ENCODE assay signal across 8 cellular contexts in the genomic region with DNA sequence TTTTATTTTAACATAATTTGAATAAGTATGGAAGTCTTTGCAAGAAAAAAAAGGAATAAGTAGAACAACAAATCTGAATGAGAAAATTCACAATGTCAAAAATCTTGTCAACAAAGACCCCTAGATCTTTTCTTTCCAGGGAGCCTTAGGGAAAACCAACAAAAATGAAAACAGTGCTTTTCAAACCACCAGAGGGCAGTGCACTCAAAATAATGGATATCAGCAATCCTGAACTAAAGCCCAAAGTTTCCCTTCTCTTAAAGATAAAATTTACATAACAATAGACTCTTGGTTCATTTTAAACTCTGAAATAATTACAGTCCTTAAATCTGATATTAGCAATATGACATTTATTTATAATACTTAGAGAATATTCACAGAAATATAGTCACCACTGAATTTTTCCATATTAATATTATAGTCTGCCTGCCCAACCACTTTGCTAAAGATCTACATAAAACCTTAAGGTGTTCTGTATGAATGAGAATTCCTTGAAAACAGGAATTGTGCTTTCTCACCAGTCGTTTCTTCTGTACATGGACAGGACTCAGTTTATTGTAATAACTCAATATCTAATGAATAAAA.
DNase-seq lines count a peak whose midpoint lies in the region; ATAC-seq and TF ChIP-seq lines count a peak whose summit lies in the region.

No MANE protein-coding gene starts in this region.

- 0 out of 2 replicates have a peak, but pooled peaks cover 9% of the 10 kb centered on the region for H3K9me3 ChIP-seq in SJCRH30 (replicated peaks)
- H3K9me3 ChIP-seq in psoas muscle: no peaks in the 10 kb centered on the region

- no peak overlapping the region for H3K27ac ChIP-seq in SJCRH30
- no peak overlapping the region for H3K27ac ChIP-seq in psoas muscle

- no peak overlapping the region for H3K27ac Mint-ChIP-seq in activated naive CD4-positive, alpha-beta T cell treated with anti-CD3 and anti-CD28 coated beads, Interleukin-2, amount 10 ng/mL, durations not matched to agents 7 days and 5 days

- H3K4me3 Mint-ChIP-seq in activated naive CD4-positive, alpha-beta T cell treated with anti-CD3 and anti-CD28 coated beads, Interleukin-2, amount 10 ng/mL, durations not matched to agents 7 days and 5 days: no peak overlapping the region

- H3K27me3 Mint-ChIP-seq in activated naive CD4-positive, alpha-beta T cell treated with anti-CD3 and anti-CD28 coated beads, Interleukin-2, amount 10 ng/mL, durations not matched to agents 7 days and 5 days: no peaks in the 10 kb centered on the region

- H3K4me1 ChIP-seq in SJCRH30 (no peaks in the 10 kb centered on the region), psoas muscle (no peaks in the 10 kb centered on the region)

- H3K9me3 Mint-ChIP-seq in activated naive CD4-positive, alpha-beta T cell treated with anti-CD3 and anti-CD28 coated beads, Interleukin-2, amount 10 ng/mL, durations not matched to agents 7 days and 5 days: no peaks in the 10 kb centered on the region

- no peaks in the 10 kb centered on the region for H3K4me1 Mint-ChIP-seq in activated naive CD4-positive, alpha-beta T cell treated with anti-CD3 and anti-CD28 coated beads, Interleukin-2, amount 10 ng/mL, durations not matched to agents 7 days and 5 days

- intact Hi-C loops in psoas muscle (cut with DNase I): loop anchor here (1.0 to 2.0 kb wide), 2 partner anchors 310 to 312 kb away; no protein-coding TSS in a partner anchor

- CTCF ChIA-PET in activated naive CD4-positive, alpha-beta T cell treated with anti-CD3 and anti-CD28 coated beads, Interleukin-2, amount 10 ng/mL, durations not matched to agents 7 days and 5 days (lab: Charles Lee): no interaction called here

- DNase-seq in SIG-M5 treated with dmso at 0.1 percent for 504 hours (lab: John Stamatoyannopoulos, UW; ENCODE audit: unreplicated experiment): peak; percentile 5
- DNase-seq in SIG-M5 (lab: John Stamatoyannopoulos, UW): no peak
- peak; percentile 41 for DNase-seq in LHCN-M2 (ENCODE audit: low read depth)
- peak; percentile 36 to 84 for DNase-seq in SJCRH30
- peak; percentile 68 for DNase-seq in fibroblast of pulmonary artery (ENCODE audit: low read depth)
- no peak for DNase-seq in psoas muscle
- DNase-seq in activated naive CD4-positive, alpha-beta T cell treated with anti-CD3 and anti-CD28 coated beads, Interleukin-2, amount 10 ng/mL, durations not matched to agents 7 days and 5 days: no peak

- no peaks in the 10 kb centered on the region for H3K27me3 ChIP-seq in SJCRH30
- H3K27me3 ChIP-seq in psoas muscle (ENCODE audit: insufficient read depth in 3 of 3, low read length in 2 of 3): no peaks in the 10 kb centered on the region

- H3K36me3 ChIP-seq in SJCRH30: no peaks in the 10 kb centered on the region
- H3K36me3 ChIP-seq in psoas muscle (ENCODE audit: insufficient read depth in 1 of 2, low read depth in 1 of 2): no peaks in the 10 kb centered on the region

- TF ChIP-seq CTCF in fibroblast of pulmonary artery (IDR thresholded peaks at IDR 0.05; ENCODE audit: low read length, missing control alignments): peak; percentile 65
- TF ChIP-seq CTCF in psoas muscle (IDR thresholded peaks at IDR 0.05): peak; percentile 65

- ATAC-seq in psoas muscle: no peak
- ATAC-seq in HG02678 (IDR thresholded peaks at IDR 0.05; ENCODE audit: unreplicated experiment): no peak

- 25 to 36% (median 32%) methylated on average over 1 of the region's 1 CpG for WGBS in psoas muscle, 3 donors

- H3K36me3 Mint-ChIP-seq in activated naive CD4-positive, alpha-beta T cell treated with anti-CD3 and anti-CD28 coated beads, Interleukin-2, amount 10 ng/mL, durations not matched to agents 7 days and 5 days: no peaks in the 10 kb centered on the region

- no peak overlapping the region for H3K4me3 ChIP-seq in SJCRH30
- no peak overlapping the region for H3K4me3 ChIP-seq in fibroblast of pulmonary artery (replicated peaks; ENCODE audit: low read depth, low read length)
- no peak overlapping the region for H3K4me3 ChIP-seq in psoas muscle

Comparison
In these comparisons a context has a peak if more than half of its experiments do, and no peak if none do; other contexts are left out.
1. DNase-seq: peak in SIG-M5 treated with dmso at 0.1 percent for 504 hours (single experiment), LHCN-M2 (single experiment), SJCRH30 (2 of 2) and fibroblast of pulmonary artery (single experiment); none in SIG-M5 (single experiment), psoas muscle (0 of 2) and activated naive CD4-positive, alpha-beta T cell treated with anti-CD3 and anti-CD28 coated beads, Interleukin-2, amount 10 ng/mL, durations not matched to agents 7 days and 5 days (single experiment).